In genomic region chr14:33909380-33910084, GRCh38 we compare ENCODE assay signal across 1 cellular context.
TF ChIP-seq lines count a peak whose summit lies in the region.

No MANE protein-coding gene starts in this region.

TF ChIP-seq in HepG2, 621 proteins besides CTCF, POLR2A, EP300 and RAD21 (continued from another document and continues in another):
- TF ChIP-seq HINFP (CRISPR knock-in tag; IDR thresholded peaks at IDR 0.05; ENCODE audit: low read depth) (no peak), ZNF468 (CRISPR knock-in tag; IDR thresholded peaks at IDR 0.05) (no peak), YY1 (IDR thresholded peaks at IDR 0.05; ENCODE audit: insufficient read depth, insufficient replicate concordance, low read depth, low read length) (no peak), ATM (IDR thresholded peaks at IDR 0.05; ENCODE audit: borderline replicate concordance) (peak; percentile 83; the same call in 1 of the 2 replicates), RBM39 (IDR thresholded peaks at IDR 0.05; ENCODE audit: low read depth, low read length, poor library complexity, severe bottlenecking) (no peak), PHF5A (CRISPR knock-in tag; IDR thresholded peaks at IDR 0.05; ENCODE audit: low read depth, unreplicated experiment) (peak; percentile 69), PRDM15 (CRISPR knock-in tag; IDR thresholded peaks at IDR 0.05) (peak; percentile 14; the same call in 1 of the 2 replicates), ZSCAN9 (CRISPR knock-in tag; IDR thresholded peaks at IDR 0.05; ENCODE audit: borderline replicate concordance) (peak; percentile 95), ZFP62 (CRISPR knock-in tag; IDR thresholded peaks at IDR 0.05) (no peak), FOSL1 (CRISPR knock-in tag; IDR thresholded peaks at IDR 0.05; ENCODE audit: borderline replicate concordance) (no peak), DR1 (CRISPR knock-in tag; IDR thresholded peaks at IDR 0.05) (no peak), ZNF12 (CRISPR knock-in tag; IDR thresholded peaks at IDR 0.05) (peak; percentile 69; the same call in 1 of the 2 replicates), ZNF33A (CRISPR knock-in tag; IDR thresholded peaks at IDR 0.05; ENCODE audit: borderline replicate concordance) (peak; percentile 69; the same call in 1 of the 2 replicates), PAXIP1 (CRISPR knock-in tag; conservative IDR thresholded peaks at IDR 0.05) (peak; percentile 96), NR2F2 (IDR thresholded peaks at IDR 0.05; ENCODE audit: borderline replicate concordance, low read depth) (peak; percentile 86), KLF12 (CRISPR knock-in tag; IDR thresholded peaks at IDR 0.05; ENCODE audit: borderline replicate concordance) (no peak), MAF1 (CRISPR knock-in tag; IDR thresholded peaks at IDR 0.05; ENCODE audit: borderline replicate concordance) (no peak), FOXP1 (IDR thresholded peaks at IDR 0.05) (peak; percentile 95), FOXP1 (CRISPR knock-in tag; IDR thresholded peaks at IDR 0.05) (peak; percentile 100), ZBTB42 (CRISPR knock-in tag; IDR thresholded peaks at IDR 0.05) (no peak), U2AF2 (IDR thresholded peaks at IDR 0.05; ENCODE audit: low read depth, low read length) (no peak), HHEX (CRISPR knock-in tag; IDR thresholded peaks at IDR 0.05) (peak; percentile 69), MXI1 (IDR thresholded peaks at IDR 0.05; ENCODE audit: borderline replicate concordance, low read depth, low read length) (no peak), ZNF576 (CRISPR knock-in tag; IDR thresholded peaks at IDR 0.05) (no peak), NR2F1 (CRISPR knock-in tag; IDR thresholded peaks at IDR 0.05) (peak; percentile 84), ZNF513 (CRISPR knock-in tag; conservative IDR thresholded peaks at IDR 0.05) (0 out of 2 replicates have a peak, but pooled peaks have one; percentile 59), THAP9 (CRISPR knock-in tag; IDR thresholded peaks at IDR 0.05; ENCODE audit: borderline replicate concordance) (no peak), ZNF263 (CRISPR knock-in tag; IDR thresholded peaks at IDR 0.05) (0 out of 2 replicates have a peak, but pooled peaks have one; percentile 18), NFYC (CRISPR knock-in tag; IDR thresholded peaks at IDR 0.05) (peak; percentile 30; the same call in 1 of the 2 replicates), CCAR2 (optimal IDR thresholded peaks at IDR 0.05; ENCODE audit: low read depth, low read length) (no peak), E2F5 (CRISPR knock-in tag; conservative IDR thresholded peaks at IDR 0.05) (no peak), ZFY (CRISPR knock-in tag; IDR thresholded peaks at IDR 0.05) (no peak), AHR (CRISPR knock-in tag; IDR thresholded peaks at IDR 0.05) (no peak), SRSF4 (IDR thresholded peaks at IDR 0.05; ENCODE audit: low read depth, low read length, poor library complexity, severe bottlenecking) (no peak), ZSCAN20 (CRISPR knock-in tag; IDR thresholded peaks at IDR 0.05; ENCODE audit: borderline replicate concordance) (no peak), HOXA3 (CRISPR knock-in tag; IDR thresholded peaks at IDR 0.05) (peak; percentile 33; the same call in 1 of the 2 replicates), ZNF589 (CRISPR knock-in tag; conservative IDR thresholded peaks at IDR 0.05) (no peak), SIX4 (CRISPR knock-in tag; IDR thresholded peaks at IDR 0.05) (peak; percentile 62; the same call in 1 of the 2 replicates), TARDBP (CRISPR knock-in tag; IDR thresholded peaks at IDR 0.05) (peak; percentile 64; the same call in 1 of the 2 replicates), ZKSCAN5 (CRISPR knock-in tag; IDR thresholded peaks at IDR 0.05) (no peak), KLF13 (CRISPR knock-in tag; IDR thresholded peaks at IDR 0.05) (no peak), ZNF792 (CRISPR knock-in tag; IDR thresholded peaks at IDR 0.05) (peak; percentile 91; the same call in 1 of the 2 replicates), GMEB1 (CRISPR knock-in tag; IDR thresholded peaks at IDR 0.05; ENCODE audit: borderline replicate concordance) (no peak), RARG (CRISPR knock-in tag; IDR thresholded peaks at IDR 0.05; ENCODE audit: low read depth) (no peak), SIN3B (IDR thresholded peaks at IDR 0.05; ENCODE audit: low read length) (0 out of 2 replicates have a peak, but pooled peaks have one; percentile 1), ZNF207 (IDR thresholded peaks at IDR 0.05; ENCODE audit: borderline replicate concordance) (no peak), ELF4 (CRISPR knock-in tag; IDR thresholded peaks at IDR 0.05; ENCODE audit: borderline replicate concordance) (peak; percentile 77), SMAD1 (CRISPR knock-in tag; IDR thresholded peaks at IDR 0.05; ENCODE audit: borderline replicate concordance, low read depth) (no peak; the same call in 1 of the 2 replicates)
